In the genomic region with DNA sequence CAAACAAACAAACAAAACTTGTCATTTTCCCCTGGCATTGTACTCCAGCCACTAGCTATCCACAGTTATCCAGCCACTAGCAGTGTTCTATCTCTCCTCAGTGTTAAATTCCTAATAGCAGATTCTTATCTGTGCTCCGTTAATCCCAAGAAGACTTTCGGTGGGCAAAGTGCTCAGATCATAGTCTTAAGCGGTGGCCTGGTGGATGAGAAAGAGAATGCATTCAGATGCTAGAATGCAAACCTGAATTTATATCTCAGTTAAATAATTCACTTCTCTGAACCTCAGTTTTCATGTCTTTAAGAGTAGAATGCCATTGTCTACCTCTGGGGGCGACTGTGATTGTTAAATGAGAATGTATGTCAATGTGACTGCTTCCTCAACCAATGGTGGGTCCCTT, we compare ENCODE assay signal across 16 cellular contexts. TPM values are rescaled to one million over a fixed set of nuclear protein-coding genes. Genes with fewer than 3 reads are reported as not detected.
DNase-seq lines count a peak whose midpoint lies in the region; ATAC-seq, FAIRE-seq and TF ChIP-seq lines count a peak whose summit lies in the region.
"Had no signal": no experiment of that assay in that cellular context is flagged by ENCODE, and none has a peak within 500 bp of the region (broad histone marks: within the 10 kb centered on the region; RNA-seq: fewer than 3 reads in every experiment).

No MANE protein-coding gene starts in this region.

- intact Hi-C loops in K562 (cut with micrococcal nuclease): no loop called here

- H3K27me3 ChIP-seq in K562 (ENCODE audit: control insufficient read depth in 2 of 2, insufficient read depth in 2 of 2, low read length in 2 of 2): peaks cover 4% of the 10 kb centered on the region in 2 experiments; a peak in 2 of 5 replicates
- H3K27me3 ChIP-seq: BLaER1 treated with 17β-estradiol and CSF1 and Interleukin-3, amounts not matched to agents 10 nM and 100 nM had no signal

- no peak overlapping the region for H2AFZ ChIP-seq in K562 (ENCODE audit: low read depth, low read length)
- H2AFZ ChIP-seq: GM23248 had no signal

- H3K4me1 Mint-ChIP-seq in HFFc6 (ENCODE audit: low read depth) (peaks cover 4% of the 10 kb centered on the region; the same call in 1 of the 2 replicates), nephron progenitor cell (peaks cover 23% of the 10 kb centered on the region)
- H3K4me1 Mint-ChIP-seq: CD4-positive, CD25-positive, alpha-beta regulatory T cell had no signal

- no peak overlapping the region for H3K27ac Mint-ChIP-seq in HFFc6
- H3K27ac Mint-ChIP-seq in nephron progenitor cell: peak overlapping the region; percentile 23
- H3K27ac Mint-ChIP-seq: CD4-positive, CD25-positive, alpha-beta regulatory T cell had no signal

- no peak for TF ChIP-seq EP300 in K562 (IDR thresholded peaks at IDR 0.05; ENCODE audit: low read length)

- no peak for TF ChIP-seq POLR2A in K562 (conservative IDR thresholded peaks at IDR 0.05)
- no peak for TF ChIP-seq POLR2A in GM12892 (IDR thresholded peaks at IDR 0.05; ENCODE audit: low read depth, low read length)

- no peak overlapping the region for H3K27ac ChIP-seq in K562 (ENCODE audit: extremely low read depth, low read depth, low read length)
- H3K27ac ChIP-seq: BLaER1 treated with 17β-estradiol and CSF1 and Interleukin-3, amounts not matched to agents 10 nM and 100 nM; GM23248; HL-60 had no signal

- TF ChIP-seq CTCF in HFFc6 (IDR thresholded peaks at IDR 0.05) (peak; percentile 34; the same call in 1 of the 2 replicates), K562 (IDR thresholded peaks at IDR 0.05 in 2 of 3, conservative IDR thresholded peaks at IDR 0.05 in 1 of 3; ENCODE audit: insufficient read depth in 2 of 3, low read depth in 1 of 3, low read length in 3 of 3) (no peak), nephron progenitor cell (IDR thresholded peaks at IDR 0.05) (no peak)

- no peaks in the 10 kb centered on the region for H3K9me3 ChIP-seq in K562 (replicated peaks; ENCODE audit: control insufficient read depth, insufficient read depth, low read depth, low read length)
- H3K9me3 ChIP-seq: HAP-1 had no signal

- peaks cover 3% of the 10 kb centered on the region; the same call in 1 of the 2 replicates for H3K9me3 Mint-ChIP-seq in HFFc6
- H3K9me3 Mint-ChIP-seq in nephron progenitor cell: peaks cover 3% of the 10 kb centered on the region

- CTCF ChIA-PET in K562 (lab: Yijun Ruan, JAX; ENCODE audit: low intra/inter-chr PET ratio): no interaction called here

- WGBS in K562 (ENCODE audit: insufficient coverage, low coverage, missing lambda C conversion rate): 6% methylated on average over 4 of the region's 4 CpGs

- no peak for TF ChIP-seq RAD21 in K562 (CRISPR knock-in tag; conservative IDR thresholded peaks at IDR 0.05 in 1 of 2, IDR thresholded peaks at IDR 0.05 in 1 of 2)

- DNase-seq in HFFc6: no peak
- no peak for DNase-seq in K562 (ENCODE audit: extremely low read depth in 1 of 4, low spot score in 3 of 4)
- DNase-seq in nephron progenitor cell: no peak
- no peak for DNase-seq in GM12892 (ENCODE audit: insufficient read length)
- DNase-seq in NK-92 (lab: John Stamatoyannopoulos, UW; ENCODE audit: unreplicated experiment): no peak
- DNase-seq in SIG-M5 (lab: John Stamatoyannopoulos, UW): no peak
- DNase-seq in NCI-H187 (lab: John Stamatoyannopoulos, UW): no peak
- DNase-seq: ACHN; CD4-positive, CD25-positive, alpha-beta regulatory T cell; DMS53; GF-D8; GM23248; KBM-7 had no signal

- H3K9me1 ChIP-seq in K562 (ENCODE audit: control insufficient read depth, insufficient read depth, low read length): no peaks in the 10 kb centered on the region

- no peaks in the 10 kb centered on the region for H3K36me3 ChIP-seq in K562 (ENCODE audit: control insufficient read depth, insufficient read depth, low read length)
- H3K36me3 ChIP-seq: BLaER1 treated with 17β-estradiol and CSF1 and Interleukin-3, amounts not matched to agents 10 nM and 100 nM; HAP-1 had no signal

- H3K9ac ChIP-seq in K562 (ENCODE audit: insufficient read depth in 1 of 2, low read depth in 2 of 2, low read length in 2 of 2): no peak overlapping the region
- H3K9ac ChIP-seq: BLaER1 treated with 17β-estradiol and CSF1 and Interleukin-3, amounts not matched to agents 10 nM and 100 nM; GM23248 had no signal

- peak; percentile 52 for FAIRE-seq in K562 (lab: Jason Lieb, UNC)
- no peak for FAIRE-seq in GM12892 (lab: Jason Lieb, UNC)

- no peak overlapping the region for H3K4me2 ChIP-seq in K562 (ENCODE audit: insufficient read depth, low read length)
- H3K4me2 ChIP-seq: BLaER1 treated with 17β-estradiol and CSF1 and Interleukin-3, amounts not matched to agents 10 nM and 100 nM had no signal

- no peaks in the 10 kb centered on the region for H3K4me1 ChIP-seq in K562 (replicated peaks in 1 of 2; ENCODE audit: control insufficient read depth in 2 of 2, insufficient read depth in 2 of 2, low read length in 2 of 2)
- H3K4me1 ChIP-seq: HAP-1 had no signal

- BruUV-seq in K562 (replicated peaks; lab: Mats Ljungman, UMichigan): no TSS peak

- in situ Hi-C loops in K562 (cut with MboI): no loop called here

- H3K4me3 ChIP-seq in K562: no peak overlapping the region
- H3K4me3 ChIP-seq: BLaER1 treated with 17β-estradiol and CSF1 and Interleukin-3, amounts not matched to agents 10 nM and 100 nM; GM23248; HAP-1 had no signal

- H3K27me3 Mint-ChIP-seq in HFFc6 (ENCODE audit: insufficient read depth) (peaks cover 30% of the 10 kb centered on the region), nephron progenitor cell (ENCODE audit: low read depth, poor library complexity) (peaks cover 15% of the 10 kb centered on the region)

- H3K36me3 Mint-ChIP-seq in HFFc6 (ENCODE audit: low read depth) (no peaks in the 10 kb centered on the region), nephron progenitor cell (ENCODE audit: low read depth) (no peaks in the 10 kb centered on the region)
- H3K36me3 Mint-ChIP-seq: CD4-positive, CD25-positive, alpha-beta regulatory T cell had no signal

- no peak for ATAC-seq in K562

- H3K4me3 Mint-ChIP-seq in HFFc6 (no peak overlapping the region), nephron progenitor cell (no peak overlapping the region)
- H3K4me3 Mint-ChIP-seq: CD4-positive, CD25-positive, alpha-beta regulatory T cell had no signal

- POLR2A ChIA-PET in K562 (lab: Yijun Ruan, JAX): no interaction called here

- H3K79me2 ChIP-seq in K562 (ENCODE audit: control insufficient read depth, insufficient read depth, low read length): no peaks in the 10 kb centered on the region

- 0 out of 2 replicates have a peak, but pooled peaks cover 2% of the 10 kb centered on the region for H4K20me1 ChIP-seq in K562 (replicated peaks; ENCODE audit: control insufficient read depth, insufficient read depth, low read length)
- H4K20me1 ChIP-seq: BLaER1 treated with 17β-estradiol and CSF1 and Interleukin-3, amounts not matched to agents 10 nM and 100 nM had no signal

TF ChIP-seq in K562, 482 proteins besides CTCF, POLR2A, EP300 and RAD21:
- TF ChIP-seq, protein P1, sequence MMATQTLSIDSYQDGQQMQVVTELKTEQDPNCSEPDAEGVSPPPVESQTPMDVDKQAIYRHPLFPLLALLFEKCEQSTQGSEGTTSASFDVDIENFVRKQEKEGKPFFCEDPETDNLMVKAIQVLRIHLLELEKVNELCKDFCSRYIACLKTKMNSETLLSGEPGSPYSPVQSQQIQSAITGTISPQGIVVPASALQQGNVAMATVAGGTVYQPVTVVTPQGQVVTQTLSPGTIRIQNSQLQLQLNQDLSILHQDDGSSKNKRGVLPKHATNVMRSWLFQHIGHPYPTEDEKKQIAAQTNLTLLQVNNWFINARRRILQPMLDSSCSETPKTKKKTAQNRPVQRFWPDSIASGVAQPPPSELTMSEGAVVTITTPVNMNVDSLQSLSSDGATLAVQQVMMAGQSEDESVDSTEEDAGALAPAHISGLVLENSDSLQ (IDR thresholded peaks at IDR 0.05): peak; percentile 40; the same call in 1 of the 2 replicates
- no peak for TF ChIP-seq EZH2 (IDR thresholded peaks at IDR 0.05; ENCODE audit: borderline replicate concordance, low read depth, low read length)
- TF ChIP-seq FOXM1 (IDR thresholded peaks at IDR 0.05; ENCODE audit: low read depth): no peak
- TF ChIP-seq FOXM1 (CRISPR knock-in tag; IDR thresholded peaks at IDR 0.05; ENCODE audit: low read depth): no peak
- no peak for TF ChIP-seq SRSF1 (IDR thresholded peaks at IDR 0.05; ENCODE audit: low read depth, low read length)
- TF ChIP-seq JUN (IDR thresholded peaks at IDR 0.05; ENCODE audit: borderline replicate concordance, low read depth, low read length): no peak
- no peak for TF ChIP-seq JUN (CRISPR knock-in tag; IDR thresholded peaks at IDR 0.05; ENCODE audit: borderline replicate concordance)

RNA-seq across cellular contexts. Expression of a gene that starts 47.7 kb away (rescaled TPM):
- 1 to 10 TPM; 3.0 to 5.4 (median 3.5) TPM for total RNA-seq in HFFc6 (2021; fragmentation: NEBNext Ultra II Directional; extraction: Animal tissue kit (Norgen Biotek cat#: 25700))
- 0.21 and 0.25 TPM in 2 replicates for total RNA-seq in K562 (2011; cell fraction: chromatin; rRNA removed; ENCODE audit: low replicate concordance)
- not detected in 2 replicates for total RNA-seq in K562 (2011; cell fraction: nucleolus; rRNA removed)
- total RNA-seq in K562 (2011; cell fraction: nucleoplasm; rRNA removed): 0.44 and 0.69 TPM in 2 replicates
- total RNA-seq in K562 (2014; rRNA removed) (0.09 and 0.94 TPM in 2 replicates), K562 (2014; rRNA removed; fragmentation: Illumina TruSeq; extraction: Trizol) (0.26 and 0.33 TPM in 2 replicates), K562 (2015; rRNA removed; fragmentation: Illumina TruSeq; extraction: Trizol) (0.11 and 0.22 TPM in 2 replicates), K562 (2021) (0.76 and 1.5 TPM in 2 replicates)
- polyA plus RNA-seq in K562 (2011; rRNA removed) (not detected in 2 replicates), K562 (2014; fragmentation: Illumina TruSeq; extraction: Trizol) (0.12 and 0.29 TPM in 2 replicates), K562 (2014; fragmentation: Nextera tagmentation; extraction: Ambion mirVana) (under 1 TPM in 1 of 2 experiments, not detected in 1; 0.06 TPM), K562 (2014; rRNA removed) (1.5 TPM in 2 replicates)
- polyA plus RNA-seq in K562 (2011; cell fraction: cytosol; rRNA removed): 0.03 and 0.12 TPM in 2 replicates
- 0.11 TPM in 1 of 2 replicates, not detected in the other for polyA plus RNA-seq in K562 (2011; cell fraction: nucleus; rRNA removed)
- 0.52 and 13.7 TPM in 2 replicates for polyA plus RNA-seq in K562 (2012)
- polyA minus RNA-seq in K562 (2011; rRNA and poly(A)+ RNA removed): not detected in 2 replicates
- not detected in 2 replicates for polyA minus RNA-seq in K562 (2011; cell fraction: cytosol; rRNA and poly(A)+ RNA removed)
- polyA minus RNA-seq in K562 (2011; cell fraction: nucleus; rRNA and poly(A)+ RNA removed): not detected in 2 replicates
- polyA plus RNA-seq in GM12892 (2012; ENCODE audit: missing spikeins): not detected
- total RNA-seq: CD4-positive, CD25-positive, alpha-beta regulatory T cell had no signal
